ENCODE assay signal across 14 cellular contexts in genomic region chr6:121848523-121849255, GRCh38.
A peak's percentile ranks its signal among the peaks of the same experiment; 100 is the strongest.
DNase-seq lines count a peak whose midpoint lies in the region; ATAC-seq and TF ChIP-seq lines count a peak whose summit lies in the region.
"Had no signal": no experiment of that assay in that cellular context is flagged by ENCODE, and none has a peak within 500 bp of the region (broad histone marks: within the 10 kb centered on the region; RNA-seq: fewer than 3 reads in every experiment).

No MANE protein-coding gene starts in this region.

- no peak overlapping the region for H3K4me3 ChIP-seq in left ventricle myocardium inferior
- no peak overlapping the region for H3K4me3 ChIP-seq in lower lobe of right lung

- DNase-seq in left ventricle myocardium inferior (no peak), Right ventricle myocardium superior (no peak), dermis blood vessel endothelial cell (peak; percentile 14), midbrain (lab: John Stamatoyannopoulos, UW) (peak; percentile 27), NCI-H2171 treated with DMSO at 0.1 percent for 48 hours (lab: John Stamatoyannopoulos, UW) (no peak), lower lobe of right lung (no peak), SHP77 treated with DMSO at 0.1 percent for 48 hours (lab: John Stamatoyannopoulos, UW) (no peak)
- DNase-seq in activated T-cell treated with anti-CD3 and anti-CD28 coated beads, Interleukin-2, amount 50 U/mL, for 48 hours = no peak
- DNase-seq: activated B cell treated with CpG ODN at 0.5 μM for 24 hours; activated effector memory CD4-positive, alpha-beta T cell treated with Interleukin-2 at 50 U/mL for 16 hours; cortex of kidney; stimulated activated naive CD4-positive, alpha-beta T cell treated with Interleukin-2 at 50 U/mL for 16 hours had no signal

- H3K9me3 ChIP-seq in left ventricle myocardium inferior (replicated peaks) (no peaks in the 10 kb centered on the region), lower lobe of right lung (no peaks in the 10 kb centered on the region)

- TF ChIP-seq CTCF in left ventricle myocardium inferior (IDR thresholded peaks at IDR 0.05; ENCODE audit: borderline replicate concordance) = no peak
- TF ChIP-seq CTCF in lower lobe of right lung (IDR thresholded peaks at IDR 0.05) = no peak

- H3K4me1 ChIP-seq in left ventricle myocardium inferior (peaks cover 51% of the 10 kb centered on the region), lower lobe of right lung (no peaks in the 10 kb centered on the region)

- ATAC-seq in Right ventricle myocardium superior (ENCODE audit: poor library complexity) (no peak), lower lobe of right lung (no peak)

- H3K36me3 ChIP-seq in left ventricle myocardium inferior = no peaks in the 10 kb centered on the region
- H3K36me3 ChIP-seq in lower lobe of right lung = no peaks in the 10 kb centered on the region

- peak overlapping the region; percentile 49 for H3K27ac ChIP-seq in left ventricle myocardium inferior (replicated peaks)
- no peak overlapping the region for H3K27ac ChIP-seq in lower lobe of right lung
- H3K27ac ChIP-seq: epithelial cell of prostate, RWPE1 had no signal

- intact Hi-C loops in left ventricle myocardium inferior (cut with micrococcal nuclease) (loop anchor here (5.0 to 10.0 kb wide), 2 partner anchors 186 to 416 kb away; no protein-coding TSS in a partner anchor), Right ventricle myocardium superior (cut with DNase I) (loop anchor here (5.0 to 10.0 kb wide), 2 partner anchors 336 to 416 kb away; no protein-coding TSS in a partner anchor), lower lobe of right lung (cut with DNase I) (loop anchor here (10.0 kb wide), 1 partner anchor 414 kb away; the partner anchor contains the start of gene GJA1)

- H3K27me3 ChIP-seq in left ventricle myocardium inferior (ENCODE audit: low read depth) (no peaks in the 10 kb centered on the region), lower lobe of right lung (ENCODE audit: low read depth) (no peaks in the 10 kb centered on the region)

Comparison
In these comparisons a context has a peak if more than half of its experiments do, and no peak if none do; other contexts are left out.
1. DNase-seq: peak in dermis blood vessel endothelial cell (single experiment) and midbrain (single experiment); none in left ventricle myocardium inferior (single experiment), Right ventricle myocardium superior (single experiment), activated T-cell treated with anti-CD3 and anti-CD28 coated beads, Interleukin-2, amount 50 U/mL, for 48 hours (0 of 2), NCI-H2171 treated with DMSO at 0.1 percent for 48 hours (single experiment), lower lobe of right lung (single experiment) and SHP77 treated with DMSO at 0.1 percent for 48 hours (single experiment).